1 cellular context compared by ENCODE assay signal in the genomic region with DNA sequence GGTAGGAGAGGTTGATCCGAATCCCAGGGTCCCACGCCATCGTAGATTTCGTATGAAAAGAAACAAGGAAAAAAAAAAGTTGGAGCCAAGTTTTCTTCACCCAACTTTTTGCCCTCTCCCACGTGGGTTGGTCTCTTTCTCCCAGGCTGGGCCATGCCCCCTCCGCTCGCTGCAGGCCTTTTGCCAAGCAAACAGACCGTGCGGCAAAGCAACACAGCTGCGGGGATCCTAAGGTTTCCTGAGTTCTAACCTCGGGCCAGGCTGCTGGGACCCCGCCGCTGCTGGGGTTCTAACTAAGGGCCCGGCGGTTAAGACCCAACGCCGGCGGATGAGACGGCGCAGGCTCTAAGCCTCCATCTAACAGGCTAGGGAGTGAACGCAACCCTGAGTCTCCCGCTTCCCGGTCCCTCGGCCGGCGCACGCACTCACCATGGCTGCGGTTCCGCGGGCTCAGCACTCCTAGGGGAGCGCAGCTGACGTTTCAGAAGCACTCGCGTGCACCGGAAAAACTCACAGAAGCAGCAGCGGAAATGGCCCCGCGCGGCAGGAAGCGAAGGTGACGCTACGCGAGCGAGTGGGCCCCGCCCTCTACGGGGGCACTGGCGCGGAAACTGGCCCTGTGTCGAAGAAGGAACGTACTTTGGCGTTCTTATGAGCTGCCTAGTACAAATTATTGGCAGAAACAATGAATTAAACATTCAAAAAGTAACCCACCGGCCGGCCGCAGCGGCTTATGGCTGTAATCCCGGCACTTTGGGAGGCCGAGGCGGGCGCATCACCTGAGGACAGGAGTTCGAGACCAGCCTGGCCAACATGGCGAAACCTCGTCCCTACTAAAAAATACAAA.
TF ChIP-seq lines count a peak whose summit lies in the region.

A gene (minus strand): TSS at position 503 of the 847 bp plus-strand sequence. CDS start 71 bp downstream, at position 432.

TF ChIP-seq in GM23338, 12 proteins besides CTCF, POLR2A, EP300 and RAD21:
- TF ChIP-seq JUNB (IDR thresholded peaks at IDR 0.05; ENCODE audit: unreplicated experiment): no peak
- TF ChIP-seq, protein P1, sequence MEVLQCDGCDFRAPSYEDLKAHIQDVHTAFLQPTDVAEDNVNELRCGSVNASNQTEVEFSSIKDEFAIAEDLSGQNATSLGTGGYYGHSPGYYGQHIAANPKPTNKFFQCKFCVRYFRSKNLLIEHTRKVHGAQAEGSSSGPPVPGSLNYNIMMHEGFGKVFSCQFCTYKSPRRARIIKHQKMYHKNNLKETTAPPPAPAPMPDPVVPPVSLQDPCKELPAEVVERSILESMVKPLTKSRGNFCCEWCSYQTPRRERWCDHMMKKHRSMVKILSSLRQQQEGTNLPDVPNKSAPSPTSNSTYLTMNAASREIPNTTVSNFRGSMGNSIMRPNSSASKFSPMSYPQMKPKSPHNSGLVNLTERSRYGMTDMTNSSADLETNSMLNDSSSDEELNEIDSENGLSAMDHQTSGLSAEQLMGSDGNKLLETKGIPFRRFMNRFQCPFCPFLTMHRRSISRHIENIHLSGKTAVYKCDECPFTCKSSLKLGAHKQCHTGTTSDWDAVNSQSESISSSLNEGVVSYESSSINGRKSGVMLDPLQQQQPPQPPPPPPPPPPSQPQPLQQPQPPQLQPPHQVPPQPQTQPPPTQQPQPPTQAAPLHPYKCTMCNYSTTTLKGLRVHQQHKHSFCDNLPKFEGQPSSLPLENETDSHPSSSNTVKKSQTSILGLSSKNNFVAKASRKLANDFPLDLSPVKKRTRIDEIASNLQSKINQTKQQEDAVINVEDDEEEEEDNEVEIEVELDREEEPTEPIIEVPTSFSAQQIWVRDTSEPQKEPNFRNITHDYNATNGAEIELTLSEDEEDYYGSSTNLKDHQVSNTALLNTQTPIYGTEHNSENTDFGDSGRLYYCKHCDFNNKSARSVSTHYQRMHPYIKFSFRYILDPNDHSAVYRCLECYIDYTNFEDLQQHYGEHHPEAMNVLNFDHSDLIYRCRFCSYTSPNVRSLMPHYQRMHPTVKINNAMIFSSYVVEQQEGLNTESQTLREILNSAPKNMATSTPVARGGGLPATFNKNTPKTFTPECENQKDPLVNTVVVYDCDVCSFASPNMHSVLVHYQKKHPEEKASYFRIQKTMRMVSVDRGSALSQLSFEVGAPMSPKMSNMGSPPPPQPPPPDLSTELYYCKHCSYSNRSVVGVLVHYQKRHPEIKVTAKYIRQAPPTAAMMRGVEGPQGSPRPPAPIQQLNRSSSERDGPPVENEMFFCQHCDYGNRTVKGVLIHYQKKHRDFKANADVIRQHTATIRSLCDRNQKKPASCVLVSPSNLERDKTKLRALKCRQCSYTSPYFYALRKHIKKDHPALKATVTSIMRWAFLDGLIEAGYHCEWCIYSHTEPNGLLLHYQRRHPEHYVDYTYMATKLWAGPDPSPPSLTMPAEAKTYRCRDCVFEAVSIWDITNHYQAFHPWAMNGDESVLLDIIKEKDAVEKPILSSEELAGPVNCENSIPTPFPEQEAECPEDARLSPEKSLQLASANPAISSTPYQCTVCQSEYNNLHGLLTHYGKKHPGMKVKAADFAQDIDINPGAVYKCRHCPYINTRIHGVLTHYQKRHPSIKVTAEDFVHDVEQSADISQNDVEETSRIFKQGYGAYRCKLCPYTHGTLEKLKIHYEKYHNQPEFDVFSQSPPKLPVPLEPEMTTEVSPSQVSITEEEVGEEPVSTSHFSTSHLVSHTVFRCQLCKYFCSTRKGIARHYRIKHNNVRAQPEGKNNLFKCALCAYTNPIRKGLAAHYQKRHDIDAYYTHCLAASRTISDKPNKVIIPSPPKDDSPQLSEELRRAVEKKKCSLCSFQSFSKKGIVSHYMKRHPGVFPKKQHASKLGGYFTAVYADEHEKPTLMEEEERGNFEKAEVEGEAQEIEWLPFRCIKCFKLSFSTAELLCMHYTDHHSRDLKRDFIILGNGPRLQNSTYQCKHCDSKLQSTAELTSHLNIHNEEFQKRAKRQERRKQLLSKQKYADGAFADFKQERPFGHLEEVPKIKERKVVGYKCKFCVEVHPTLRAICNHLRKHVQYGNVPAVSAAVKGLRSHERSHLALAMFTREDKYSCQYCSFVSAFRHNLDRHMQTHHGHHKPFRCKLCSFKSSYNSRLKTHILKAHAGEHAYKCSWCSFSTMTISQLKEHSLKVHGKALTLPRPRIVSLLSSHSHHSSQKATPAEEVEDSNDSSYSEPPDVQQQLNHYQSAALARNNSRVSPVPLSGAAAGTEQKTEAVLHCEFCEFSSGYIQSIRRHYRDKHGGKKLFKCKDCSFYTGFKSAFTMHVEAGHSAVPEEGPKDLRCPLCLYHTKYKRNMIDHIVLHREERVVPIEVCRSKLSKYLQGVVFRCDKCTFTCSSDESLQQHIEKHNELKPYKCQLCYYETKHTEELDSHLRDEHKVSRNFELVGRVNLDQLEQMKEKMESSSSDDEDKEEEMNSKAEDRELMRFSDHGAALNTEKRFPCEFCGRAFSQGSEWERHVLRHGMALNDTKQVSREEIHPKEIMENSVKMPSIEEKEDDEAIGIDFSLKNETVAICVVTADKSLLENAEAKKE (CRISPR knock-in tag; IDR thresholded peaks at IDR 0.05): no peak
- TF ChIP-seq, protein P2, sequence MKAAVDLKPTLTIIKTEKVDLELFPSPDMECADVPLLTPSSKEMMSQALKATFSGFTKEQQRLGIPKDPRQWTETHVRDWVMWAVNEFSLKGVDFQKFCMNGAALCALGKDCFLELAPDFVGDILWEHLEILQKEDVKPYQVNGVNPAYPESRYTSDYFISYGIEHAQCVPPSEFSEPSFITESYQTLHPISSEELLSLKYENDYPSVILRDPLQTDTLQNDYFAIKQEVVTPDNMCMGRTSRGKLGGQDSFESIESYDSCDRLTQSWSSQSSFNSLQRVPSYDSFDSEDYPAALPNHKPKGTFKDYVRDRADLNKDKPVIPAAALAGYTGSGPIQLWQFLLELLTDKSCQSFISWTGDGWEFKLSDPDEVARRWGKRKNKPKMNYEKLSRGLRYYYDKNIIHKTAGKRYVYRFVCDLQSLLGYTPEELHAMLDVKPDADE (IDR thresholded peaks at IDR 0.05): peak; percentile 72
- TF ChIP-seq ZNF114 (CRISPR knock-in tag; IDR thresholded peaks at IDR 0.05): no peak
- TF ChIP-seq EZH2phosphoT487 (IDR thresholded peaks at IDR 0.05; ENCODE audit: unreplicated experiment): no peak
- TF ChIP-seq ZNF331 (CRISPR knock-in tag; IDR thresholded peaks at IDR 0.05; ENCODE audit: low read depth): no peak
- TF ChIP-seq CREB1 (CRISPR knock-in tag; IDR thresholded peaks at IDR 0.05; ENCODE audit: low read depth): peak; percentile 71
- TF ChIP-seq POLR2AphosphoS5 (IDR thresholded peaks at IDR 0.05; ENCODE audit: low read depth): peak; percentile 87
- TF ChIP-seq NANOG (IDR thresholded peaks at IDR 0.05; ENCODE audit: borderline replicate concordance): no peak
- TF ChIP-seq STAT1 (IDR thresholded peaks at IDR 0.05; ENCODE audit: unreplicated experiment): no peak
- no peak for TF ChIP-seq EZH2 (IDR thresholded peaks at IDR 0.05; ENCODE audit: low read depth, unreplicated experiment)
- TF ChIP-seq, protein P3, sequence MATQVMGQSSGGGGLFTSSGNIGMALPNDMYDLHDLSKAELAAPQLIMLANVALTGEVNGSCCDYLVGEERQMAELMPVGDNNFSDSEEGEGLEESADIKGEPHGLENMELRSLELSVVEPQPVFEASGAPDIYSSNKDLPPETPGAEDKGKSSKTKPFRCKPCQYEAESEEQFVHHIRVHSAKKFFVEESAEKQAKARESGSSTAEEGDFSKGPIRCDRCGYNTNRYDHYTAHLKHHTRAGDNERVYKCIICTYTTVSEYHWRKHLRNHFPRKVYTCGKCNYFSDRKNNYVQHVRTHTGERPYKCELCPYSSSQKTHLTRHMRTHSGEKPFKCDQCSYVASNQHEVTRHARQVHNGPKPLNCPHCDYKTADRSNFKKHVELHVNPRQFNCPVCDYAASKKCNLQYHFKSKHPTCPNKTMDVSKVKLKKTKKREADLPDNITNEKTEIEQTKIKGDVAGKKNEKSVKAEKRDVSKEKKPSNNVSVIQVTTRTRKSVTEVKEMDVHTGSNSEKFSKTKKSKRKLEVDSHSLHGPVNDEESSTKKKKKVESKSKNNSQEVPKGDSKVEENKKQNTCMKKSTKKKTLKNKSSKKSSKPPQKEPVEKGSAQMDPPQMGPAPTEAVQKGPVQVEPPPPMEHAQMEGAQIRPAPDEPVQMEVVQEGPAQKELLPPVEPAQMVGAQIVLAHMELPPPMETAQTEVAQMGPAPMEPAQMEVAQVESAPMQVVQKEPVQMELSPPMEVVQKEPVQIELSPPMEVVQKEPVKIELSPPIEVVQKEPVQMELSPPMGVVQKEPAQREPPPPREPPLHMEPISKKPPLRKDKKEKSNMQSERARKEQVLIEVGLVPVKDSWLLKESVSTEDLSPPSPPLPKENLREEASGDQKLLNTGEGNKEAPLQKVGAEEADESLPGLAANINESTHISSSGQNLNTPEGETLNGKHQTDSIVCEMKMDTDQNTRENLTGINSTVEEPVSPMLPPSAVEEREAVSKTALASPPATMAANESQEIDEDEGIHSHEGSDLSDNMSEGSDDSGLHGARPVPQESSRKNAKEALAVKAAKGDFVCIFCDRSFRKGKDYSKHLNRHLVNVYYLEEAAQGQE (IDR thresholded peaks at IDR 0.05; ENCODE audit: unreplicated experiment): no peak
